In genomic region chr20:59693587-59693986, GRCh38 we compare ENCODE assay signal across 28 cellular contexts.
"Had no signal": no experiment of that assay in that cellular context is flagged by ENCODE, and none has a peak within 500 bp of the region (broad histone marks: within the 10 kb centered on the region; RNA-seq: fewer than 3 reads in every experiment).

No MANE protein-coding gene starts in this region.

- H3K36me3 ChIP-seq: ascending aorta, breast epithelium, cardiac muscle cell, esophagus muscularis mucosa, gastroesophageal sphincter, heart right ventricle had no signal

- H3K9me3 ChIP-seq: ascending aorta, breast epithelium, esophagus muscularis mucosa, gastroesophageal sphincter, heart right ventricle had no signal

- H3K4me2 ChIP-seq: hepatocyte had no signal

- DNase-seq: activated CD4-positive, alpha-beta memory T cell treated with anti-CD3 and anti-CD28 coated beads, Interleukin-2, amount 10 ng/mL, durations not matched to agents 7 days and 5 days; activated CD4-positive, alpha-beta T cell treated with anti-CD3 and anti-CD28 coated beads for 36 hours; activated CD4-positive, alpha-beta T cell treated with anti-CD3 and anti-CD28 coated beads, Interleukin-2, amount 10 ng/mL, durations not matched to agents 24 days and 14 days; activated CD4-positive, CD25-positive, alpha-beta regulatory T cell; activated CD4-positive, CD25-positive, alpha-beta regulatory T cell treated with anti-CD3 and anti-CD28 coated beads, Interleukin-2, amount 50 U/mL, for 72 hours; activated CD8-positive, alpha-beta memory T cell treated with anti-CD3 and anti-CD28 coated beads, Interleukin-2, amount 50 U/mL, for 48 hours; activated gamma-delta T cell; activated naive CD4-positive, alpha-beta T cell; activated naive CD4-positive, alpha-beta T cell treated with anti-CD3 and anti-CD28 coated beads, Interleukin-2, amount 10 ng/mL, durations not matched to agents 7 days and 5 days; activated naive CD8-positive, alpha-beta T cell treated with anti-CD3 and anti-CD28 coated beads, Interleukin-2, amount 10 ng/mL, durations not matched to agents 7 days and 5 days; activated T-cell treated with anti-CD3 and anti-CD28 coated beads for 4 hours; activated T-cell treated with anti-CD3 and anti-CD28 coated beads, Interleukin-2, amount 50 U/mL, for 24 hours; activated T-cell treated with anti-CD3 and anti-CD28 coated beads, Interleukin-2, amount 50 U/mL, for 72 hours; cortex of kidney; dermis blood vessel endothelial cell; effector CD4-positive, alpha-beta T cell; effector memory CD8-positive, alpha-beta T cell; erythroblast; foreskin keratinocyte; heart right ventricle; T-helper 2 cell had no signal

- H3K27ac ChIP-seq: ascending aorta, breast epithelium, cardiac muscle cell, esophagus muscularis mucosa, foreskin keratinocyte, gastroesophageal sphincter, hepatocyte had no signal

- H3K4me3 ChIP-seq: ascending aorta, breast epithelium, cardiac muscle cell, esophagus muscularis mucosa, gastroesophageal sphincter, heart right ventricle, hepatocyte had no signal

- H3K27me3 ChIP-seq: ascending aorta, cardiac muscle cell, foreskin keratinocyte, hepatocyte had no signal

- ATAC-seq: activated CD4-positive, alpha-beta T cell treated with anti-CD3 and anti-CD28 coated beads for 36 hours; activated naive CD4-positive, alpha-beta T cell treated with anti-CD3 and anti-CD28 coated beads, Interleukin-2, amount 50 U/mL, for 72 hours; activated T-cell treated with anti-CD3 and anti-CD28 coated beads, Interleukin-2, amount 50 U/mL, for 72 hours; effector memory CD8-positive, alpha-beta T cell; foreskin keratinocyte; gastroesophageal sphincter; heart right ventricle had no signal

- H3K4me1 ChIP-seq: ascending aorta, breast epithelium, foreskin keratinocyte, gastroesophageal sphincter had no signal
